In genomic region chr1:219417610-219418009, GRCh38 we compare ENCODE assay signal across 17 cellular contexts.
A peak's percentile ranks its signal among the peaks of the same experiment; 100 is the strongest.
DNase-seq lines count a peak whose midpoint lies in the region; ATAC-seq, FAIRE-seq and TF ChIP-seq lines count a peak whose summit lies in the region.
"Had no signal": no experiment of that assay in that cellular context is flagged by ENCODE, and none has a peak within 500 bp of the region (broad histone marks: within the 10 kb centered on the region; RNA-seq: fewer than 3 reads in every experiment).

No MANE protein-coding gene starts in this region.

- TF ChIP-seq EP300 in H1 (IDR thresholded peaks at IDR 0.05; ENCODE audit: borderline replicate concordance in 1 of 2, low read depth in 2 of 2, low read length in 2 of 2): no peak

- no peak overlapping the region for H2BK12ac ChIP-seq in H1 (ENCODE audit: low read depth, low read length)
- H2BK12ac ChIP-seq in trophoblast cell (ENCODE audit: low read length): no peak overlapping the region

- H3K23ac ChIP-seq in H1 (ENCODE audit: insufficient read length): no peak overlapping the region
- H3K23ac ChIP-seq in trophoblast cell (ENCODE audit: low read length): no peak overlapping the region

- H2AK5ac ChIP-seq in H1 (ENCODE audit: low read depth, low read length) (no peak overlapping the region), trophoblast cell (ENCODE audit: low read length) (no peak overlapping the region)

- H3K9ac ChIP-seq in H1 (replicated peaks in 1 of 4; ENCODE audit: extremely low read depth in 1 of 4, low read depth in 3 of 4, low read length in 3 of 4): no peak overlapping the region
- peak overlapping the region; percentile 60 for H3K9ac ChIP-seq in trophoblast cell (ENCODE audit: low read length)
- H3K9ac ChIP-seq: GM23248 had no signal

- H3K4me2 ChIP-seq in H1 (ENCODE audit: insufficient read depth in 1 of 2, low read depth in 2 of 2, low read length in 2 of 2): no peak overlapping the region
- no peak overlapping the region for H3K4me2 ChIP-seq in trophoblast cell (ENCODE audit: low read length)

- H3K36me3 ChIP-seq in H1 (ENCODE audit: control insufficient read depth in 2 of 4, insufficient read depth in 4 of 4, low read length in 3 of 4) (no peaks in the 10 kb centered on the region), heart left ventricle (no peaks in the 10 kb centered on the region), trophoblast cell (ENCODE audit: control insufficient read depth in 1 of 2, insufficient read depth in 2 of 2, low read length in 2 of 2) (no peaks in the 10 kb centered on the region)

- no peaks in the 10 kb centered on the region for H3K23me2 ChIP-seq in H1 (ENCODE audit: low read depth, low read length)

- H3K27me3 ChIP-seq in H1 (replicated peaks in 1 of 4; ENCODE audit: control insufficient read depth in 3 of 4, extremely low read depth in 1 of 4, insufficient read depth in 3 of 4, low read length in 3 of 4) (no peaks in the 10 kb centered on the region), heart left ventricle (no peaks in the 10 kb centered on the region), trophoblast cell (ENCODE audit: insufficient read depth, low read length) (no peaks in the 10 kb centered on the region)

- FAIRE-seq in H1 (lab: Jason Lieb, UNC): no peak
- FAIRE-seq: G401.6, GM12892, GM19239 had no signal

- intact Hi-C loops in heart left ventricle (cut with DNase I) (loop anchor here in 7 of 10 donors (5.0 to 10.0 kb wide), 4 partner anchors 213 to 1093 kb away; no protein-coding TSS in a partner anchor), left ventricle myocardium superior (cut with micrococcal nuclease) (no loop called here)

- H3K27ac ChIP-seq in H1 (ENCODE audit: low read depth, low read length): no peak overlapping the region
- peak overlapping the region in 1 of 12 donors; percentile 8 for H3K27ac ChIP-seq in heart left ventricle
- H3K27ac ChIP-seq in trophoblast cell (ENCODE audit: low read depth, low read length): no peak overlapping the region
- H3K27ac ChIP-seq: GM23248 had no signal

- TF ChIP-seq RAD21 in H1 (IDR thresholded peaks at IDR 0.05 in 1 of 2, conservative IDR thresholded peaks at IDR 0.05 in 1 of 2; ENCODE audit: low read depth in 2 of 2, low read length in 2 of 2): no peak

- ATAC-seq in heart left ventricle (peak; percentile 75 to 92 (median 89)), left ventricle myocardium superior (peak; percentile 92), HG03521 (IDR thresholded peaks at IDR 0.05; ENCODE audit: unreplicated experiment) (no peak), HG02884 (IDR thresholded peaks at IDR 0.05; ENCODE audit: unreplicated experiment) (no peak)

- H3K18ac ChIP-seq in H1 (ENCODE audit: extremely low read depth, low read length): no peak overlapping the region
- no peak overlapping the region for H3K18ac ChIP-seq in trophoblast cell (ENCODE audit: low read length)

- H4K91ac ChIP-seq in H1 (replicated peaks; ENCODE audit: insufficient read length, low read length) (no peak overlapping the region), trophoblast cell (ENCODE audit: low read depth, low read length) (no peak overlapping the region)

- no peak overlapping the region for H3K56ac ChIP-seq in H1 (replicated peaks; ENCODE audit: insufficient read length, low read depth, low read length)

- in situ Hi-C loops in GM13977 (cut with MboI; ENCODE audit: low pct_unique_long_range_greater_than_20kb, low sequenced_read_pairs, unreplicated experiment): no loop called here

- no peak overlapping the region for H4K8ac ChIP-seq in H1 (ENCODE audit: extremely low read depth, insufficient read depth, low read length)
- no peak overlapping the region for H4K8ac ChIP-seq in trophoblast cell (ENCODE audit: low read depth, low read length)

- TF ChIP-seq CTCF in H1 (IDR thresholded peaks at IDR 0.05; ENCODE audit: control extremely low read depth in 1 of 3, insufficient read depth in 1 of 3, low read depth in 1 of 3, low read length in 3 of 3): no peak
- TF ChIP-seq CTCF in heart left ventricle (IDR thresholded peaks at IDR 0.05): no peak
- no peak for TF ChIP-seq CTCF in GM13977 (IDR thresholded peaks at IDR 0.05; ENCODE audit: extremely low read depth, insufficient read depth, missing control alignments)

- H3K79me2 ChIP-seq in H1 (ENCODE audit: control insufficient read depth in 1 of 2, insufficient read depth in 2 of 2, low read length in 2 of 2) (no peaks in the 10 kb centered on the region), trophoblast cell (ENCODE audit: control insufficient read depth, insufficient read depth, low read length, poor library complexity) (no peaks in the 10 kb centered on the region)

- CTCF ChIA-PET in H1 (lab: Charles Lee; ENCODE audit: partially characterized antibody): interaction anchor here (0.8 to 1.8 kb wide), 7 partner anchors 9 to 1127 kb away, joined by 3 to 8 read pairs (median 5); no protein-coding TSS in a partner anchor

- no peaks in the 10 kb centered on the region for H4K20me1 ChIP-seq in H1 (replicated peaks in 1 of 2; ENCODE audit: control insufficient read depth in 1 of 2, insufficient read depth in 2 of 2, low read length in 2 of 2)

- H3K4ac ChIP-seq in H1 (replicated peaks; ENCODE audit: insufficient read length, low read depth, low read length): no peak overlapping the region
- H3K4ac ChIP-seq in trophoblast cell (ENCODE audit: low read depth, low read length): no peak overlapping the region

- TF ChIP-seq POLR2A in H1 (IDR thresholded peaks at IDR 0.05; ENCODE audit: control extremely low read depth in 1 of 2, low read depth in 2 of 2, low read length in 2 of 2) (no peak), heart left ventricle (IDR thresholded peaks at IDR 0.05) (no peak)

- H4K5ac ChIP-seq in H1 (ENCODE audit: insufficient read length, low read depth, low read length): no peak overlapping the region

- POLR2A ChIA-PET in H1 (lab: Charles Lee; ENCODE audit: partially characterized antibody): no interaction called here

- DNase-seq in H1 (ENCODE audit: low read depth in 1 of 2, low spot score in 2 of 2): no peak
- DNase-seq in heart left ventricle: peak in 4 of 5 donors; percentile 35 to 50 (median 36)
- DNase-seq in left ventricle myocardium superior: peak; percentile 53
- DNase-seq in trophoblast cell: no peak
- no peak for DNase-seq in GM13977 (ENCODE audit: low spot score)
- DNase-seq: Calu3; CD4-positive, alpha-beta memory T cell; COR-L47; DMS53; DND-41; GM23248; H9 had no signal

- H3K14ac ChIP-seq in H1 (ENCODE audit: insufficient read length) (no peak overlapping the region), trophoblast cell (ENCODE audit: low read length) (no peak overlapping the region)

- no peaks in the 10 kb centered on the region for H3K9me3 ChIP-seq in H1 (ENCODE audit: insufficient read depth in 2 of 2, low read depth in 1 of 2, low read length in 1 of 2)
- no peaks in the 10 kb centered on the region for H3K9me3 ChIP-seq in heart left ventricle
- no peaks in the 10 kb centered on the region for H3K9me3 ChIP-seq in trophoblast cell (ENCODE audit: insufficient read depth, low read depth, low read length)

- 96% methylated on average over 3 of the region's 3 CpGs; no CpG with 5 or more reads in 1 of the 2 experiments for WGBS in H1 (ENCODE audit: extremely low coverage in 1 of 2, insufficient coverage in 1 of 2, insufficient read length in 1 of 2, insufficient replicate concordance in 2 of 2, low coverage in 1 of 2, low lambda C conversion rate in 2 of 2, missing lambda C conversion rate in 1 of 2), 2 experiments
- 54 to 77% (median 68%) methylated on average over 3 of the region's 3 CpGs for WGBS in heart left ventricle, 4 donors
- no CpG with 5 or more reads among the region's 3 CpGs for WGBS in trophoblast cell (ENCODE audit: extremely low coverage, insufficient coverage, insufficient read length)

- no peak overlapping the region for H2BK120ac ChIP-seq in H1 (replicated peaks; ENCODE audit: low read depth, low read length)
- H2BK120ac ChIP-seq in trophoblast cell (ENCODE audit: insufficient read depth, low read length, poor library complexity): no peak overlapping the region

- H2AFZ ChIP-seq in H1 (ENCODE audit: low read length) (no peak overlapping the region), trophoblast cell (ENCODE audit: insufficient read depth, low read length, poor library complexity) (no peak overlapping the region)
- H2AFZ ChIP-seq: GM23248 had no signal

- H3K4me1 ChIP-seq in H1 (replicated peaks in 1 of 4; ENCODE audit: control insufficient read depth in 3 of 4, insufficient read depth in 4 of 4, low read length in 3 of 4) (no peaks in the 10 kb centered on the region), heart left ventricle (peaks cover 0 to 15% (median 8%) of the 10 kb centered on the region in 12 donors), trophoblast cell (ENCODE audit: control insufficient read depth in 1 of 2, insufficient read depth in 2 of 2, low read length in 2 of 2) (no peaks in the 10 kb centered on the region)

- H2BK15ac ChIP-seq in H1 (ENCODE audit: low read length): no peak overlapping the region

- H2BK5ac ChIP-seq in H1 (ENCODE audit: low read depth, low read length) (0 out of 2 replicates have a peak overlapping the region, but pooled peaks have one; percentile 55), trophoblast cell (ENCODE audit: low read depth, low read length, poor library complexity) (no peak overlapping the region)

- H3K79me1 ChIP-seq in H1 (ENCODE audit: low read depth, low read length): no peaks in the 10 kb centered on the region
- H3K79me1 ChIP-seq in trophoblast cell (ENCODE audit: low read length): peaks cover 1% of the 10 kb centered on the region

- H4K12ac ChIP-seq in trophoblast cell (ENCODE audit: low read depth, low read length): no peak overlapping the region

- H3K4me3 ChIP-seq in H1 (ENCODE audit: extremely low read depth in 1 of 4, insufficient read depth in 2 of 4, low read depth in 3 of 4, low read length in 4 of 4) (no peak overlapping the region), heart left ventricle (no peak overlapping the region), trophoblast cell (ENCODE audit: low read depth, low read length) (no peak overlapping the region)
- H3K4me3 ChIP-seq: GM23248 had no signal

- no peak overlapping the region for H2BK20ac ChIP-seq in H1 (ENCODE audit: low read length)

TF ChIP-seq in H1, 55 proteins besides CTCF, POLR2A, EP300 and RAD21 (continues in another document):
- TF ChIP-seq SIX5 (IDR thresholded peaks at IDR 0.05; ENCODE audit: low read depth, low read length): no peak
- no peak for TF ChIP-seq NRF1 (IDR thresholded peaks at IDR 0.05; ENCODE audit: low read depth, low read length)
- TF ChIP-seq CEBPB (IDR thresholded peaks at IDR 0.05; ENCODE audit: low read depth, low read length): no peak
- no peak for TF ChIP-seq GTF2F1 (IDR thresholded peaks at IDR 0.05; ENCODE audit: borderline replicate concordance, low read depth, low read length)
- TF ChIP-seq TCF12 (IDR thresholded peaks at IDR 0.05; ENCODE audit: low read depth, low read length): no peak
- no peak for TF ChIP-seq KDM4A (IDR thresholded peaks at IDR 0.05; ENCODE audit: low read depth, low read length, severe bottlenecking)
- no peak for TF ChIP-seq HDAC6 (IDR thresholded peaks at IDR 0.05; ENCODE audit: low read depth, low read length)
- no peak for TF ChIP-seq HDAC2 (IDR thresholded peaks at IDR 0.05; ENCODE audit: borderline replicate concordance in 1 of 2, low read depth in 2 of 2, low read length in 2 of 2)
- TF ChIP-seq CBX5 (IDR thresholded peaks at IDR 0.05; ENCODE audit: low read depth, low read length): no peak
- TF ChIP-seq SP4 (IDR thresholded peaks at IDR 0.05; ENCODE audit: low read length): no peak

Comparison
In these comparisons a context has a peak if more than half of its experiments do, and no peak if none do; other contexts are left out.
1. DNase-seq: peak in heart left ventricle (4 of 5) and left ventricle myocardium superior (single experiment); none in H1 (0 of 2), trophoblast cell (0 of 2) and GM13977 (single experiment).
2. ATAC-seq: peak in heart left ventricle (4 of 4) and left ventricle myocardium superior (single experiment); none in HG03521 (single experiment) and HG02884 (single experiment).